11 cellular contexts compared by ENCODE assay signal in the genomic region with DNA sequence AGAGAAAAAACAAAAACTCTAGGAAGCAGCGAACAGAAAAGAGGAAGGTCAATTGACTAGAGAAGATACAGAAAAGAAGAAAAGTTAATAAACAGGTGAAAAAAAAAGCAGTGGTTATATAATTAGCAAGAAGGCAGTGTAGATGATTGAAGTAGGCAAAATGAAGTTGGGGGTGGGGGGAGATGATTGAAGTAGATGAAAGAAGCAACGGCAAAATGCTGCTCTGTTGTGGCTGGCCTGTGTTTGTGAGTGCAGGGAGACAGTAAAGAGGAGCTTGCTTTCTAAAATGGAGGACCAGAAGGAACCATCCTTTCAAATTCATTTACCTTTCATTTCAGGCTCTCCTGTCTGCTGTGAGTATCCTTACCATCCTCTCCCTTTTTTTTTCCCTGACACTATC. TPM values are rescaled to one million over a fixed set of nuclear protein-coding genes. Genes with fewer than 3 reads are reported as not detected.
A peak's percentile ranks its signal among the peaks of the same experiment; 100 is the strongest.
DNase-seq lines count a peak whose midpoint lies in the region; ATAC-seq and TF ChIP-seq lines count a peak whose summit lies in the region.
"Had no signal": no experiment of that assay in that cellular context is flagged by ENCODE, and none has a peak within 500 bp of the region (broad histone marks: within the 10 kb centered on the region; RNA-seq: fewer than 3 reads in every experiment).

No MANE protein-coding gene starts in this region.

- no peak for ATAC-seq in HG03354 (IDR thresholded peaks at IDR 0.05; ENCODE audit: poor library complexity, severe bottlenecking, unreplicated experiment)

- H3K27ac Mint-ChIP-seq in activated CD4-positive, alpha-beta T cell treated with anti-CD3 and anti-CD28 coated beads, Interleukin-2, amount 10 ng/mL, durations not matched to agents 7 days and 5 days = peak overlapping the region; percentile 94

- H3K4me1 ChIP-seq in effector memory CD4-positive, alpha-beta T cell (ENCODE audit: control insufficient read depth, insufficient read depth, low read length, poor library complexity, severe bottlenecking) = peaks cover 42% of the 10 kb centered on the region
- peaks cover 0 to 8% (median 4%) of the 10 kb centered on the region in 5 donors for H3K4me1 ChIP-seq in subcutaneous abdominal adipose tissue (ENCODE audit: control insufficient read depth in 5 of 5, insufficient read depth in 5 of 5, low read length in 5 of 5)
- H3K4me1 ChIP-seq in SK-N-SH (ENCODE audit: control insufficient read depth in 1 of 2, insufficient read depth in 2 of 2, low read depth in 1 of 2, low read length in 1 of 2) = peaks cover 0 to 3% of the 10 kb centered on the region in 2 experiments; a peak in 1 of 4 replicates

- TF ChIP-seq EP300 in SK-N-SH (IDR thresholded peaks at IDR 0.05; ENCODE audit: borderline replicate concordance in 1 of 2, low read depth in 1 of 2, low read length in 1 of 2) = no peak

- no peak overlapping the region for H2AFZ ChIP-seq in SK-N-SH (ENCODE audit: low read depth)

- POLR2A ChIA-PET in activated CD4-positive, alpha-beta T cell treated with anti-CD3 and anti-CD28 coated beads, Interleukin-2, amount 10 ng/mL, durations not matched to agents 7 days and 5 days (lab: Charles Lee) = interaction anchor here (0.6 to 2.5 kb wide), 2 partner anchors 8 to 9 kb away, joined by 5 to 26 read pairs; no protein-coding TSS in a partner anchor
- POLR2A ChIA-PET in SK-N-SH (lab: Yijun Ruan, JAX) = no interaction called here

- H3K9ac ChIP-seq in subcutaneous abdominal adipose tissue (ENCODE audit: low read length in 5 of 5) (no peak overlapping the region), SK-N-SH (no peak overlapping the region)

- H3K4me3 ChIP-seq in effector memory CD4-positive, alpha-beta T cell (ENCODE audit: insufficient read depth, low read depth, low read length, poor library complexity, severe bottlenecking) = peak overlapping the region; percentile 60
- H3K4me3 ChIP-seq in subcutaneous abdominal adipose tissue (ENCODE audit: low read depth in 1 of 5, low read length in 5 of 5) (peak overlapping the region in 2 of 5 donors; percentile 24 to 29), SK-N-SH (ENCODE audit: low read depth in 2 of 2, low read length in 1 of 2) (no peak overlapping the region)

- H3K4me2 ChIP-seq in SK-N-SH = no peak overlapping the region

- no peaks in the 10 kb centered on the region for H4K20me1 ChIP-seq in SK-N-SH (ENCODE audit: insufficient read depth)

- TF ChIP-seq RAD21 in SK-N-SH (IDR thresholded peaks at IDR 0.05; ENCODE audit: low read length) = no peak

- H3K4me1 Mint-ChIP-seq in activated CD4-positive, alpha-beta T cell treated with anti-CD3 and anti-CD28 coated beads, Interleukin-2, amount 10 ng/mL, durations not matched to agents 7 days and 5 days = peaks cover 49% of the 10 kb centered on the region

- H3K9me3 ChIP-seq in effector memory CD4-positive, alpha-beta T cell (ENCODE audit: control insufficient read depth, low read length) = no peaks in the 10 kb centered on the region
- H3K9me3 ChIP-seq in subcutaneous abdominal adipose tissue (ENCODE audit: control insufficient read depth in 5 of 5, low read length in 5 of 5) (no peaks in the 10 kb centered on the region), SK-N-SH (no peaks in the 10 kb centered on the region; the same call in 1 of the 2 replicates)

- H3K9me3 Mint-ChIP-seq in activated CD4-positive, alpha-beta T cell treated with anti-CD3 and anti-CD28 coated beads, Interleukin-2, amount 10 ng/mL, durations not matched to agents 7 days and 5 days = peaks cover 3% of the 10 kb centered on the region

- H3K27ac ChIP-seq in effector memory CD4-positive, alpha-beta T cell (ENCODE audit: insufficient read depth, low read length, poor library complexity, severe bottlenecking) = peak overlapping the region; percentile 88
- peak overlapping the region; percentile 3 for H3K27ac ChIP-seq in subcutaneous abdominal adipose tissue (ENCODE audit: low read depth, low read length)
- no peak overlapping the region for H3K27ac ChIP-seq in SK-N-SH (ENCODE audit: low read depth in 2 of 2, low read length in 1 of 2)
- H3K27ac ChIP-seq: 22Rv1 had no signal

- H3K79me2 ChIP-seq in SK-N-SH (ENCODE audit: insufficient read depth) = 0 out of 2 replicates have a peak, but pooled peaks cover 2% of the 10 kb centered on the region

- TF ChIP-seq CTCF in SK-N-SH (IDR thresholded peaks at IDR 0.05) = no peak

- H3K4me3 Mint-ChIP-seq in activated CD4-positive, alpha-beta T cell treated with anti-CD3 and anti-CD28 coated beads, Interleukin-2, amount 10 ng/mL, durations not matched to agents 7 days and 5 days = peak overlapping the region; percentile 85

- CTCF ChIA-PET in activated CD4-positive, alpha-beta T cell treated with anti-CD3 and anti-CD28 coated beads, Interleukin-2, amount 10 ng/mL, durations not matched to agents 7 days and 5 days (lab: Charles Lee) = interaction anchor here (0.6 to 1.3 kb wide), 3 partner anchors 15 to 1111 kb away, joined by 3 to 4 read pairs (median 3); no protein-coding TSS in a partner anchor
- CTCF ChIA-PET in SK-N-SH (lab: Yijun Ruan, JAX) = no interaction called here

- H3K36me3 ChIP-seq in effector memory CD4-positive, alpha-beta T cell (ENCODE audit: control insufficient read depth, insufficient read depth, low read length) = peaks cover 9% of the 10 kb centered on the region
- H3K36me3 ChIP-seq in subcutaneous abdominal adipose tissue (ENCODE audit: control insufficient read depth in 5 of 5, insufficient read depth in 5 of 5, low read length in 5 of 5) = peaks cover 0 to 4% (median 0%) of the 10 kb centered on the region in 5 donors
- H3K36me3 ChIP-seq in SK-N-SH (replicated peaks in 1 of 2; ENCODE audit: control insufficient read depth in 1 of 2, insufficient read depth in 2 of 2, low read length in 1 of 2) = peaks cover 0 to 12% of the 10 kb centered on the region in 2 experiments

- DNase-seq in NOMO-1 treated with DMSO at 0.1 percent for 48 hours (lab: John Stamatoyannopoulos, UW; ENCODE audit: unreplicated experiment) = peak; percentile 40
- no peak for DNase-seq in NOMO-1 treated with dmso at 0.1 percent for 144 hours (lab: John Stamatoyannopoulos, UW; ENCODE audit: unreplicated experiment)
- peak; percentile 84 for DNase-seq in activated CD4-positive, alpha-beta T cell treated with anti-CD3 and anti-CD28 coated beads, Interleukin-2, amount 10 ng/mL, durations not matched to agents 7 days and 5 days
- DNase-seq in effector memory CD4-positive, alpha-beta T cell = peak; percentile 25 to 63 (median 61)
- no peak for DNase-seq in SK-N-SH
- DNase-seq in NCI-H2196 (lab: John Stamatoyannopoulos, UW; ENCODE audit: unreplicated experiment) = no peak
- DNase-seq: foreskin fibroblast had no signal

- H3K36me3 Mint-ChIP-seq in activated CD4-positive, alpha-beta T cell treated with anti-CD3 and anti-CD28 coated beads, Interleukin-2, amount 10 ng/mL, durations not matched to agents 7 days and 5 days (ENCODE audit: low read depth) = peaks cover 58% of the 10 kb centered on the region

- 60% methylated on average over 2 of the region's 2 CpGs for WGBS in SK-N-SH (ENCODE audit: low lambda C conversion rate)

- no peaks in the 10 kb centered on the region for H3K27me3 ChIP-seq in effector memory CD4-positive, alpha-beta T cell (replicated peaks; ENCODE audit: control insufficient read depth, insufficient read depth, low read length, poor library complexity, severe bottlenecking)
- no peaks in the 10 kb centered on the region for H3K27me3 ChIP-seq in subcutaneous abdominal adipose tissue (ENCODE audit: control insufficient read depth in 5 of 5, insufficient read depth in 4 of 5, low read length in 5 of 5)
- H3K27me3 ChIP-seq in SK-N-SH (ENCODE audit: insufficient read depth) = no peaks in the 10 kb centered on the region

- no peaks in the 10 kb centered on the region for H3K9me2 ChIP-seq in SK-N-SH

- peaks cover 16% of the 10 kb centered on the region for H3F3A ChIP-seq in SK-N-SH (replicated peaks; ENCODE audit: insufficient read depth)

- no peaks in the 10 kb centered on the region for H3K27me3 Mint-ChIP-seq in activated CD4-positive, alpha-beta T cell treated with anti-CD3 and anti-CD28 coated beads, Interleukin-2, amount 10 ng/mL, durations not matched to agents 7 days and 5 days

TF ChIP-seq in SK-N-SH, 30 proteins besides CTCF, POLR2A, EP300 and RAD21:
- no peak for TF ChIP-seq TAF1 (IDR thresholded peaks at IDR 0.05; ENCODE audit: borderline replicate concordance, low read depth, low read length)
- no peak for TF ChIP-seq ELF1 (IDR thresholded peaks at IDR 0.05)
TF ChIP-seq in SK-N-SH: peak in this region for 0.

RNA-seq across cellular contexts. Expression of a gene that starts 3.6 kb away (rescaled TPM):
- total RNA-seq in activated CD4-positive, alpha-beta T cell treated with anti-CD3 and anti-CD28 coated beads, Interleukin-2, amount 10 ng/mL, durations not matched to agents 7 days and 5 days = 100 to 1,000 TPM in 1 of 2 experiments, 10 to 100 TPM in 1; 74.9 to 102 TPM
- 0.64 and 0.78 TPM in 2 replicates for polyA plus RNA-seq in SK-N-SH (2012; rRNA removed)
- 0.94 and 1.1 TPM in 2 replicates for polyA plus RNA-seq in SK-N-SH (2012; cell fraction: cytosol; rRNA removed)
- 0.04 and 0.27 TPM in 2 replicates for polyA plus RNA-seq in SK-N-SH (2012; cell fraction: nucleus; rRNA removed)

RNA-seq across cellular contexts. Expression of a gene that starts 11.2 kb away (rescaled TPM):
- total RNA-seq in activated CD4-positive, alpha-beta T cell treated with anti-CD3 and anti-CD28 coated beads, Interleukin-2, amount 10 ng/mL, durations not matched to agents 7 days and 5 days = 10 to 100 TPM; 58.9 to 73.4 TPM
- 1.3 and 1.9 TPM in 2 replicates for polyA plus RNA-seq in SK-N-SH (2012; rRNA removed)
- polyA plus RNA-seq in SK-N-SH (2012; cell fraction: cytosol; rRNA removed) = 2.6 and 3.2 TPM in 2 replicates
- polyA plus RNA-seq in SK-N-SH (2012; cell fraction: nucleus; rRNA removed) = 0.32 and 0.76 TPM in 2 replicates
- total RNA-seq: NCI-H460 had no signal

RNA-seq across cellular contexts. Expression of a gene that starts 13.2 kb away (rescaled TPM):
- total RNA-seq in activated CD4-positive, alpha-beta T cell treated with anti-CD3 and anti-CD28 coated beads, Interleukin-2, amount 10 ng/mL, durations not matched to agents 7 days and 5 days = under 1 TPM; 0.44 to 0.62 TPM
- polyA plus RNA-seq in SK-N-SH (2012; rRNA removed) = 0.61 and 0.99 TPM in 2 replicates
- polyA plus RNA-seq in SK-N-SH (2012; cell fraction: cytosol; rRNA removed) = 1.1 and 1.5 TPM in 2 replicates
- 0.38 TPM in 1 of 2 replicates, not detected in the other for polyA plus RNA-seq in SK-N-SH (2012; cell fraction: nucleus; rRNA removed)
- total RNA-seq: NCI-H460 had no signal

Comparison
In these comparisons a context has a peak if more than half of its experiments do, and no peak if none do; other contexts are left out.
1. DNase-seq: peak in NOMO-1 treated with DMSO at 0.1 percent for 48 hours (single experiment), activated CD4-positive, alpha-beta T cell treated with anti-CD3 and anti-CD28 coated beads, Interleukin-2, amount 10 ng/mL, durations not matched to agents 7 days and 5 days (single experiment) and effector memory CD4-positive, alpha-beta T cell (3 of 3); none in NOMO-1 treated with dmso at 0.1 percent for 144 hours (single experiment), SK-N-SH (single experiment) and NCI-H2196 (single experiment).
2. H3K27ac ChIP-seq: peak in effector memory CD4-positive, alpha-beta T cell (single experiment) and subcutaneous abdominal adipose tissue (single experiment); none in SK-N-SH (0 of 2).